ENCODE assay signal across 8 cellular contexts in genomic region chr15:83653639-83654378, GRCh38. TPM values are rescaled to one million over a fixed set of nuclear protein-coding genes. Genes with fewer than 3 reads are reported as not detected.
A peak's percentile ranks its signal among the peaks of the same experiment; 100 is the strongest.
DNase-seq lines count a peak whose midpoint lies in the region; ATAC-seq and TF ChIP-seq lines count a peak whose summit lies in the region.

TSS of gene ADAMTSL3 (plus strand) at chr15:83654123. CDS start at chr15:83655762, 1,639 bp downstream.

- WGBS in psoas muscle, 3 donors: 0 to 1% (median 1%) methylated on average over 38 to 105 of the region's 105 CpGs

- DNase-seq in Daoy (ENCODE audit: low read depth) (peak; percentile 53), anterior cingulate cortex (lab: John Stamatoyannopoulos, UW) (peak in 40 of 58 donors; percentile 3 to 76 (median 36)), hippocampal formation (lab: John Stamatoyannopoulos, UW) (peak; percentile 29 to 65), psoas muscle (peak; percentile 81 to 86)

- no peak for TF ChIP-seq CTCF in psoas muscle (IDR thresholded peaks at IDR 0.05)

- peaks cover 0 to 45% (median 14%) of the 10 kb centered on the region in 3 donors for H3K27me3 ChIP-seq in psoas muscle (ENCODE audit: insufficient read depth in 3 of 3, low read length in 2 of 3)

- peak within 1 kb of the TSS; percentile 64 for H3K4me3 ChIP-seq in psoas muscle

- H3K27ac ChIP-seq in psoas muscle: peak within 1 kb of the TSS; percentile 46

- intact Hi-C loops in psoas muscle (cut with DNase I): no loop called here

- no peaks in the 10 kb centered on the region for H3K9me3 ChIP-seq in psoas muscle

- ATAC-seq in psoas muscle: peak; percentile 32 to 68 (median 43)
- ATAC-seq in GM21576 (IDR thresholded peaks at IDR 0.05; ENCODE audit: unreplicated experiment): no peak
- no peak for ATAC-seq in GM19455 (IDR thresholded peaks at IDR 0.05; ENCODE audit: unreplicated experiment)
- ATAC-seq in HG02588 (IDR thresholded peaks at IDR 0.05; ENCODE audit: unreplicated experiment): no peak
- ATAC-seq in HG03521 (IDR thresholded peaks at IDR 0.05; ENCODE audit: unreplicated experiment): no peak

- H3K4me1 ChIP-seq in psoas muscle: no peaks in the 10 kb centered on the region

- no peaks in the 10 kb centered on the region for H3K36me3 ChIP-seq in psoas muscle (ENCODE audit: insufficient read depth in 1 of 2, low read depth in 1 of 2)

RNA-seq across cellular contexts. Expression of gene ADAMTSL3, which starts in this region (rescaled TPM):
- total RNA-seq in Daoy (2014; rRNA removed; shearing (Covaris generic)): 0.12 and 0.34 TPM in 2 replicates
- 10 to 100 TPM in 1 of 4 donors, 1 to 10 TPM in 3; 2.1 to 12.8 (median 3.5) TPM for total RNA-seq in psoas muscle
- under 1 TPM; 0.35 to 0.83 (median 0.77) TPM for polyA plus RNA-seq in psoas muscle

Comparison
In these comparisons a context has a peak if more than half of its experiments do, and no peak if none do; other contexts are left out.
1. Peak in DNase-seq in Daoy; RNA of the gene not detected or under 1 TPM.
2. ATAC-seq: peak in psoas muscle (4 of 4); none in GM21576 (single experiment), GM19455 (single experiment), HG02588 (single experiment) and HG03521 (single experiment).
3. Peak in every context shown above with its lines, with median percentiles within 50 percentile points of each other: DNase-seq.